ENCODE assay signal across 1 cellular context in genomic region chr3:53159415-53160135, GRCh38.
A peak's percentile ranks its signal among the peaks of the same experiment; 100 is the strongest.
TF ChIP-seq lines count a peak whose summit lies in the region.

No MANE protein-coding gene starts in this region.

TF ChIP-seq in HepG2, 621 proteins besides CTCF, POLR2A, EP300 and RAD21 (continued from another document and continues in another):
- TF ChIP-seq, protein P1, sequence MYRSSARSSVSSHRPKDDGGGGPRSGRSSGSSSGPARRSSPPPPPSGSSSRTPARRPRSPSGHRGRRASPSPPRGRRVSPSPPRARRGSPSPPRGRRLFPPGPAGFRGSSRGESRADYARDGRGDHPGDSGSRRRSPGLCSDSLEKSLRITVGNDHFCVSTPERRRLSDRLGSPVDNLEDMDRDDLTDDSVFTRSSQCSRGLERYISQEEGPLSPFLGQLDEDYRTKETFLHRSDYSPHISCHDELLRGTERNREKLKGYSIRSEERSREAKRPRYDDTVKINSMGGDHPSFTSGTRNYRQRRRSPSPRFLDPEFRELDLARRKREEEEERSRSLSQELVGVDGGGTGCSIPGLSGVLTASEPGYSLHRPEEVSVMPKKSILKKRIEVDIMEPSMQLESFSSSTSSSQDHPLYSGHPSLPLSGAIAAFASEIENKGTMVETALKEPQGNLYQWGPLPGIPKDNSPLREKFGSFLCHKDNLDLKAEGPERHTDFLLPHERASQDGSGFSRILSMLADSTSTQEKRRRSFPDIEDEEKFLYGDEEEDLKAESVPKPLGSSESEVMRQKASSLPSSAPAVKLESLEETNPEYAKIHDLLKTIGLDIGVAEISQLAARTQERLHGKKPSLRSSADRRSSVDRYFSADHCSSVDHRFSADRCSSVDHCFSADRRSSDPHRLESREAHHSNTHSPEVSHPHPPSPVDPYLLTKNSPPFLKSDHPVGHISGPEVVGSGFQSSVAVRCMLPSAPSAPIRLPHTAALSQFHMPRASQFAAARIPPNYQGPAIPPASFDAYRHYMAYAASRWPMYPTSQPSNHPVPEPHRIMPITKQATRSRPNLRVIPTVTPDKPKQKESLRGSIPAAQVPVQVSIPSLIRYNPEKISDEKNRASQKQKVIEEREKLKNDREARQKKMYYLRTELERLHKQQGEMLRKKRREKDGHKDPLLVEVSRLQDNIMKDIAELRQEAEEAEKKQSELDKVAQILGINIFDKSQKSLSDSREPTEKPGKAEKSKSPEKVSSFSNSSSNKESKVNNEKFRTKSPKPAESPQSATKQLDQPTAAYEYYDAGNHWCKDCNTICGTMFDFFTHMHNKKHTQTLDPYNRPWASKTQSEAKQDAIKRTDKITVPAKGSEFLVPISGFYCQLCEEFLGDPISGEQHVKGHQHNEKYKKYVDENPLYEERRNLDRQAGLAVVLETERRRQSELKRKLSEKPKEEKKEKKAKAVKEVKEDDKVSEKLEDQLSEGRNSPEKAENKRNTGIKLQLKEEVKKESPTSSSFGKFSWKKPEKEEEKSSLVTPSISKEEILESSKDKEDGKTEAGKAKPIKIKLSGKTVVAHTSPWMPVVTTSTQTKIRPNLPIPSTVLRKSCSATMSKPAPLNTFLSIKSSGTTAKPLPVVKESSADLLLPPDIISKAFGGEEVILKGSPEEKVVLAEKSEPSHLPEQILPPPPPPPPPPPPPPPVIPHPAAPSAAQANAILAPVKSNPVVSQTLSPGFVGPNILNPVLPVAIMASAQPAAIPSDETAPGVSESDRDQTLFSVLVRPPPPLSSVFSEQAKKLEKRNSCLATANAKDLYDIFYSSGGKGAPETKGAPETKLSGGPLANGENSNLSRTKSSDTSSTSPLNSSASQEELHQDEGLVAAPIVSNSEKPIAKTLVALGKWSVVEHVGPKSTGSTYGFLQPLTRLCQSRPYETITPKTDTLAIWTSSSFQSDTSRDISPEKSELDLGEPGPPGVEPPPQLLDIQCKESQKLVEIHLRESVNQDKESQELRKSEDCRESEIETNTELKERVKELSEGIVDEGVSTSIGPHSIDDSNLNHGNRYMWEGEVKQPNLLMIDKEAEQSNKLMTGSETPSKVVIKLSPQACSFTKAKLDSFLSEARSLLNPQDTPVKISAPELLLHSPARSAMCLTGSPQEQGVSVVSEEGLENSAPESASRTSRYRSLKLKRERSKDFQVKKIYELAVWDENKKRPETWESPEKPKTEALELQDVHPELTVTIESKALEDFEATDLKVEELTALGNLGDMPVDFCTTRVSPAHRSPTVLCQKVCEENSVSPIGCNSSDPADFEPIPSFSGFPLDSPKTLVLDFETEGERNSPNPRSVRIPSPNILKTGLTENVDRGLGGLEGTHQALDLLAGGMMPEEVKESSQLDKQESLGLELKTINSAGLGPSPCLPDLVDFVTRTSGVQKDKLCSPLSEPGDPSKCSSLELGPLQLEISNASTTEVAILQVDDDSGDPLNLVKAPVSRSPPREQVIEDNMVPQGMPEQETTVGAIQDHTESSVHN (CRISPR knock-in tag; IDR thresholded peaks at IDR 0.05), result 0 out of 2 replicates have a peak, but pooled peaks have one; percentile 21
- peak; percentile 69 for TF ChIP-seq GATAD2A (CRISPR knock-in tag; IDR thresholded peaks at IDR 0.05)
- no peak for TF ChIP-seq ZNF784 (CRISPR knock-in tag; IDR thresholded peaks at IDR 0.05; ENCODE audit: borderline replicate concordance)
- TF ChIP-seq TBX3 (IDR thresholded peaks at IDR 0.05; ENCODE audit: borderline replicate concordance), result no peak
- no peak for TF ChIP-seq SETDB1 (CRISPR knock-in tag; IDR thresholded peaks at IDR 0.05; ENCODE audit: borderline replicate concordance)
- no peak for TF ChIP-seq ZNF446 (CRISPR knock-in tag; IDR thresholded peaks at IDR 0.05)
- peak; percentile 33 for TF ChIP-seq ZNF687 (CRISPR knock-in tag; IDR thresholded peaks at IDR 0.05)
- TF ChIP-seq FOXO1 (CRISPR knock-in tag; IDR thresholded peaks at IDR 0.05), result peak; percentile 86; the same call in 1 of the 2 replicates
- TF ChIP-seq TBL1XR1 (IDR thresholded peaks at IDR 0.05; ENCODE audit: borderline replicate concordance, low read length, partially characterized antibody), result peak; percentile 17
- no peak for TF ChIP-seq ZNF609 (CRISPR knock-in tag; IDR thresholded peaks at IDR 0.05; ENCODE audit: borderline replicate concordance)
- no peak for TF ChIP-seq SP140L (CRISPR knock-in tag; IDR thresholded peaks at IDR 0.05; ENCODE audit: borderline replicate concordance)
- no peak; the same call in 1 of the 2 replicates for TF ChIP-seq FOSL2 (CRISPR knock-in tag; IDR thresholded peaks at IDR 0.05)
- no peak; the same call in 1 of the 2 replicates for TF ChIP-seq YEATS4 (CRISPR knock-in tag; IDR thresholded peaks at IDR 0.05; ENCODE audit: borderline replicate concordance)
- no peak for TF ChIP-seq GPN1 (CRISPR knock-in tag; IDR thresholded peaks at IDR 0.05; ENCODE audit: borderline replicate concordance)
- TF ChIP-seq FOXK1 (CRISPR knock-in tag; IDR thresholded peaks at IDR 0.05; ENCODE audit: borderline replicate concordance, low read depth), result peak; percentile 91; the same call in 1 of the 2 replicates
- TF ChIP-seq CHD4 (IDR thresholded peaks at IDR 0.05; ENCODE audit: borderline replicate concordance, low read length), result no peak
- no peak for TF ChIP-seq EHMT2 (IDR thresholded peaks at IDR 0.05; ENCODE audit: borderline replicate concordance, low read depth, low read length)
- 0 out of 2 replicates have a peak, but pooled peaks have one; percentile 13 for TF ChIP-seq HMG20A (CRISPR knock-in tag; IDR thresholded peaks at IDR 0.05; ENCODE audit: borderline replicate concordance)
- no peak for TF ChIP-seq HOXA9 (CRISPR knock-in tag; IDR thresholded peaks at IDR 0.05; ENCODE audit: borderline replicate concordance)
- TF ChIP-seq EED (CRISPR knock-in tag; IDR thresholded peaks at IDR 0.05), result no peak
- no peak for TF ChIP-seq ZNF33B (CRISPR knock-in tag; IDR thresholded peaks at IDR 0.05)
- no peak for TF ChIP-seq SATB2 (CRISPR knock-in tag; IDR thresholded peaks at IDR 0.05)
- no peak for TF ChIP-seq SNAPC2 (CRISPR knock-in tag; IDR thresholded peaks at IDR 0.05)
- no peak for TF ChIP-seq AKAP8 (CRISPR knock-in tag; IDR thresholded peaks at IDR 0.05)
- TF ChIP-seq NFKBIZ (CRISPR knock-in tag; IDR thresholded peaks at IDR 0.05), result no peak
- TF ChIP-seq HOXA3 (CRISPR knock-in tag; IDR thresholded peaks at IDR 0.05), result no peak
- no peak for TF ChIP-seq ZNF556 (CRISPR knock-in tag; IDR thresholded peaks at IDR 0.05; ENCODE audit: borderline replicate concordance)
- peak; percentile 33; the same call in 1 of the 2 replicates for TF ChIP-seq NCOA2 (CRISPR knock-in tag; IDR thresholded peaks at IDR 0.05)
- TF ChIP-seq SAP130 (CRISPR knock-in tag; IDR thresholded peaks at IDR 0.05; ENCODE audit: low read depth), result peak; percentile 75
- TF ChIP-seq JUND (CRISPR knock-in tag; IDR thresholded peaks at IDR 0.05), result no peak
- TF ChIP-seq ZNF879 (CRISPR knock-in tag; IDR thresholded peaks at IDR 0.05), result no peak
- TF ChIP-seq ISL2 (CRISPR knock-in tag; IDR thresholded peaks at IDR 0.05), result no peak
- TF ChIP-seq CHD2 (IDR thresholded peaks at IDR 0.05; ENCODE audit: low read depth, low read length), result no peak
- no peak for TF ChIP-seq ZFP36L2 (CRISPR knock-in tag; IDR thresholded peaks at IDR 0.05)
- no peak for TF ChIP-seq PAX8 (CRISPR knock-in tag; IDR thresholded peaks at IDR 0.05; ENCODE audit: borderline replicate concordance)
- TF ChIP-seq NRL (CRISPR knock-in tag; IDR thresholded peaks at IDR 0.05; ENCODE audit: borderline replicate concordance), result peak; percentile 58; the same call in 1 of the 2 replicates
- TF ChIP-seq, protein P2, sequence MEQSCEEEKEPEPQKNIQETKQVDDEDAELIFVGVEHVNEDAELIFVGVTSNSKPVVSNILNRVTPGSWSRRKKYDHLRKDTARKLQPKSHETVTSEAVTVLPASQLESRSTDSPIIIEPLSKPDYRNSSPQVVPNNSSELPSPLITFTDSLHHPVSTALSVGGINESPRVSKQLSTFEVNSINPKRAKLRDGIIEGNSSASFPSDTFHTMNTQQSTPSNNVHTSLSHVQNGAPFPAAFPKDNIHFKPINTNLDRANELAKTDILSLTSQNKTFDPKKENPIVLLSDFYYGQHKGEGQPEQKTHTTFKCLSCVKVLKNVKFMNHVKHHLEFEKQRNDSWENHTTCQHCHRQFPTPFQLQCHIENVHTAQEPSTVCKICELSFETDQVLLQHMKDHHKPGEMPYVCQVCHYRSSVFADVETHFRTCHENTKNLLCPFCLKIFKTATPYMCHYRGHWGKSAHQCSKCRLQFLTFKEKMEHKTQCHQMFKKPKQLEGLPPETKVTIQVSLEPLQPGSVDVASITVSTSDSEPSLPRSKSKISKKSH (CRISPR knock-in tag; IDR thresholded peaks at IDR 0.05; ENCODE audit: borderline replicate concordance), result no peak
- TF ChIP-seq, protein P3, sequence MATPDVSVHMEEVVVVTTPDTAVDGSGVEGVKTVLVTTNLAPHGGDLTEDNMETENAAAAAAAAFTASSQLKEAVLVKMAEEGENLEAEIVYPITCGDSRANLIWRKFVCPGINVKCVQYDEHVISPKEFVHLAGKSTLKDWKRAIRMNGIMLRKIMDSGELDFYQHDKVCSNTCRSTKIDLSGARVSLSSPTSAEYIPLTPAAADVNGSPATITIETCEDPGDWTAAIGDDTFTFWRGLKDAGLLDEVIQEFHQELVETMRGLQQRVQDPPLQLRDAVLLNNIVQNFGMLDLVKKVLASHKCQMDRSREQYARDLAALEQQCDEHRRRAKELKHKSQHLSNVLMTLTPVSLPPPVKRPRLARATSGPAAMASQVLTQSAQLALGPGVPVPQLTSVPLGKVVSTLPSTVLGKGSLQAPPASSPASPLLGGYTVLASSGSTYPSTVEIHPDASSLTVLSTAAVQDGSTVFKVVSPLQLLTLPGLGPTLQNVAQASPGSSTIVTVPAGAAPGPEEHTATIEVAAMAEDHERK (CRISPR knock-in tag; IDR thresholded peaks at IDR 0.05; ENCODE audit: low read depth), result no peak
- peak; percentile 55 for TF ChIP-seq NR2F6 (IDR thresholded peaks at IDR 0.05)
- TF ChIP-seq NR2F6 (CRISPR knock-in tag; IDR thresholded peaks at IDR 0.05), result peak; percentile 81; the same call in 1 of the 2 replicates
- TF ChIP-seq CCDC6 (CRISPR knock-in tag; IDR thresholded peaks at IDR 0.05), result no peak
